ENCODE assay signal across 9 cellular contexts in the genomic region with DNA sequence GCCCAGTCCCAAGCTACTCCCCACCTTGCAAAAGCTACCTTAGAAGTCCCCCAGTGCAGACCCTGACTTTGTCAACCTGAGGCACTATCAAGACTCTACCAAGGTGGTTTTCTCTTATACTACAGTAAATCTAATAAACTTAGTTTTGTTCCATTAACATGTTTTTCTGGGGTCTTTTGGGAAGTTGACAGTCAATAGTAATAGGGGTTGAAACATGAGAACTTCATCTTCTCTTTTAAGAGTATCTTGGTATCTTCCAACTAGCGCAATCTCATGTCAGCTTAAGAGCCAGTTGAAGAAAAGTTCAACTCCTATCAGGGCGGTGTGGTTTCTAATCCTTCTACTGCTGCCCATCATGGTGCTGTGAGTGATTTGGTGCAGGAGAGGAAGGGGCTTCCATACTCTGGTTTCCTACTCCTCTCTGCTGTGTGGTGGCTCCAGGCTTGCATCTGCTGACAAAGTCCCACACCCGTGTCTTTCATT.
"Had no signal": no experiment of that assay in that cellular context is flagged by ENCODE, and none has a peak within 500 bp of the region (broad histone marks: within the 10 kb centered on the region; RNA-seq: fewer than 3 reads in every experiment).

No MANE protein-coding gene starts in this region.

- H3K36me3 Mint-ChIP-seq: IgD-negative memory B cell had no signal

- H3K4me1 Mint-ChIP-seq: GM23338, H9, IgD-negative memory B cell had no signal

- H3K4me2 ChIP-seq: GM23338 had no signal

- H2AFZ ChIP-seq: GM23338 had no signal

- H3K27ac Mint-ChIP-seq: GM23338, H9, IgD-negative memory B cell had no signal

- H3K27ac ChIP-seq: HL-60 had no signal

- H3K4me3 Mint-ChIP-seq: GM23338, H9, IgD-negative memory B cell had no signal

- H3K9me3 Mint-ChIP-seq: H9 had no signal

- ATAC-seq: GM23338, HepG2 had no signal

- DNase-seq: H9, HCEC 1CT, KG1 had no signal

- FAIRE-seq: H1, H54, HepG2 had no signal

- H3K4me3 ChIP-seq: GM23338 had no signal
